ENCODE assay signal across 2 cellular contexts in the genomic region with DNA sequence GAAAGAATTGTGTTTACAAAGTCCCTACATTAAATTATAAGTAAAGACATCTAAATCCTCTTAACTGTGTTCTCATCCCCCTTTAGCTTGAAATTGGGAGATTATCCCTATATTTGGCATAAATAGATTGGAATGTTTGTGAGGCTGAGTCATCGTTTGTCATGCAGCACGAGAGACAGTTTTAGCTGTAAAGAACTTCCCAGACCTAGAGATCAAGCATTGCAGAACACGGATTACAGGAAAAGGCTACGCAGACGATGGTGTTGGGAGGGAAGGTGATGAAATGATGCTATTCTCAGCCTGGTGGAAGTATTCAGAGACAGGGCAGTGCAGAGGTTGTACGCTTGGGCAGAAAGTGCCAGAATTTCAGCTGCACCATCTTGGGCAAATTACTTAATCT.
TF ChIP-seq lines count a peak whose summit lies in the region.

No MANE protein-coding gene starts in this region.

TF ChIP-seq in IMR-90, 13 proteins besides CTCF, POLR2A, EP300 and RAD21 (continued from another document):
- TF ChIP-seq CHD1 (IDR thresholded peaks at IDR 0.05; ENCODE audit: low read depth, low read length) (no peak), SMC3 (IDR thresholded peaks at IDR 0.05; ENCODE audit: low read depth, low read length) (no peak), BHLHE40 (IDR thresholded peaks at IDR 0.05; ENCODE audit: low read depth, low read length) (peak; percentile 92), RFX5 (IDR thresholded peaks at IDR 0.05; ENCODE audit: low read depth, low read length) (no peak), FOS (IDR thresholded peaks at IDR 0.05; ENCODE audit: low read depth, low read length) (peak; percentile 68), MAFK (IDR thresholded peaks at IDR 0.05; ENCODE audit: low read depth, low read length) (peak; percentile 18; the same call in 1 of the 2 replicates), CEBPB (IDR thresholded peaks at IDR 0.05; ENCODE audit: low read depth, low read length) (peak; percentile 89), MXI1 (IDR thresholded peaks at IDR 0.05; ENCODE audit: borderline replicate concordance, low read depth, low read length) (no peak), RCOR1 (IDR thresholded peaks at IDR 0.05; ENCODE audit: insufficient replicate concordance, low read length) (no peak), NFE2L2 (IDR thresholded peaks at IDR 0.05; ENCODE audit: low read depth, low read length) (peak; percentile 35; the same call in 1 of the 2 replicates)
- TF ChIP-seq, protein P1, sequence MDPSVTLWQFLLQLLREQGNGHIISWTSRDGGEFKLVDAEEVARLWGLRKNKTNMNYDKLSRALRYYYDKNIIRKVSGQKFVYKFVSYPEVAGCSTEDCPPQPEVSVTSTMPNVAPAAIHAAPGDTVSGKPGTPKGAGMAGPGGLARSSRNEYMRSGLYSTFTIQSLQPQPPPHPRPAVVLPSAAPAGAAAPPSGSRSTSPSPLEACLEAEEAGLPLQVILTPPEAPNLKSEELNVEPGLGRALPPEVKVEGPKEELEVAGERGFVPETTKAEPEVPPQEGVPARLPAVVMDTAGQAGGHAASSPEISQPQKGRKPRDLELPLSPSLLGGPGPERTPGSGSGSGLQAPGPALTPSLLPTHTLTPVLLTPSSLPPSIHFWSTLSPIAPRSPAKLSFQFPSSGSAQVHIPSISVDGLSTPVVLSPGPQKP (IDR thresholded peaks at IDR 0.05; ENCODE audit: borderline replicate concordance, low read depth, low read length): no peak
- TF ChIP-seq, protein P2, sequence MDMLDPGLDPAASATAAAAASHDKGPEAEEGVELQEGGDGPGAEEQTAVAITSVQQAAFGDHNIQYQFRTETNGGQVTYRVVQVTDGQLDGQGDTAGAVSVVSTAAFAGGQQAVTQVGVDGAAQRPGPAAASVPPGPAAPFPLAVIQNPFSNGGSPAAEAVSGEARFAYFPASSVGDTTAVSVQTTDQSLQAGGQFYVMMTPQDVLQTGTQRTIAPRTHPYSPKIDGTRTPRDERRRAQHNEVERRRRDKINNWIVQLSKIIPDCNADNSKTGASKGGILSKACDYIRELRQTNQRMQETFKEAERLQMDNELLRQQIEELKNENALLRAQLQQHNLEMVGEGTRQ (IDR thresholded peaks at IDR 0.05; ENCODE audit: low read depth, low read length): no peak

TF ChIP-seq in HepG2, 621 proteins besides CTCF, POLR2A, EP300 and RAD21:
- TF ChIP-seq FOSL2 (CRISPR knock-in tag; IDR thresholded peaks at IDR 0.05): peak; percentile 84
- TF ChIP-seq NFYC (CRISPR knock-in tag; IDR thresholded peaks at IDR 0.05): no peak
- TF ChIP-seq MAFF (IDR thresholded peaks at IDR 0.05; ENCODE audit: low read depth, low read length): 0 out of 2 replicates have a peak, but pooled peaks have one; percentile 19
- TF ChIP-seq DBP (CRISPR knock-in tag; IDR thresholded peaks at IDR 0.05; ENCODE audit: not compliant biosample characterization): no peak
- TF ChIP-seq, protein P3, sequence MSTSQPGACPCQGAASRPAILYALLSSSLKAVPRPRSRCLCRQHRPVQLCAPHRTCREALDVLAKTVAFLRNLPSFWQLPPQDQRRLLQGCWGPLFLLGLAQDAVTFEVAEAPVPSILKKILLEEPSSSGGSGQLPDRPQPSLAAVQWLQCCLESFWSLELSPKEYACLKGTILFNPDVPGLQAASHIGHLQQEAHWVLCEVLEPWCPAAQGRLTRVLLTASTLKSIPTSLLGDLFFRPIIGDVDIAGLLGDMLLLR (CRISPR knock-in tag; IDR thresholded peaks at IDR 0.05): no peak
- TF ChIP-seq ZNF543 (CRISPR knock-in tag; IDR thresholded peaks at IDR 0.05): no peak
- 0 out of 2 replicates have a peak, but pooled peaks have one; percentile 29 for TF ChIP-seq BHLHE40 (IDR thresholded peaks at IDR 0.05; ENCODE audit: low read length)
- TF ChIP-seq ZBTB38 (CRISPR knock-in tag; IDR thresholded peaks at IDR 0.05): no peak
- TF ChIP-seq, protein P4, sequence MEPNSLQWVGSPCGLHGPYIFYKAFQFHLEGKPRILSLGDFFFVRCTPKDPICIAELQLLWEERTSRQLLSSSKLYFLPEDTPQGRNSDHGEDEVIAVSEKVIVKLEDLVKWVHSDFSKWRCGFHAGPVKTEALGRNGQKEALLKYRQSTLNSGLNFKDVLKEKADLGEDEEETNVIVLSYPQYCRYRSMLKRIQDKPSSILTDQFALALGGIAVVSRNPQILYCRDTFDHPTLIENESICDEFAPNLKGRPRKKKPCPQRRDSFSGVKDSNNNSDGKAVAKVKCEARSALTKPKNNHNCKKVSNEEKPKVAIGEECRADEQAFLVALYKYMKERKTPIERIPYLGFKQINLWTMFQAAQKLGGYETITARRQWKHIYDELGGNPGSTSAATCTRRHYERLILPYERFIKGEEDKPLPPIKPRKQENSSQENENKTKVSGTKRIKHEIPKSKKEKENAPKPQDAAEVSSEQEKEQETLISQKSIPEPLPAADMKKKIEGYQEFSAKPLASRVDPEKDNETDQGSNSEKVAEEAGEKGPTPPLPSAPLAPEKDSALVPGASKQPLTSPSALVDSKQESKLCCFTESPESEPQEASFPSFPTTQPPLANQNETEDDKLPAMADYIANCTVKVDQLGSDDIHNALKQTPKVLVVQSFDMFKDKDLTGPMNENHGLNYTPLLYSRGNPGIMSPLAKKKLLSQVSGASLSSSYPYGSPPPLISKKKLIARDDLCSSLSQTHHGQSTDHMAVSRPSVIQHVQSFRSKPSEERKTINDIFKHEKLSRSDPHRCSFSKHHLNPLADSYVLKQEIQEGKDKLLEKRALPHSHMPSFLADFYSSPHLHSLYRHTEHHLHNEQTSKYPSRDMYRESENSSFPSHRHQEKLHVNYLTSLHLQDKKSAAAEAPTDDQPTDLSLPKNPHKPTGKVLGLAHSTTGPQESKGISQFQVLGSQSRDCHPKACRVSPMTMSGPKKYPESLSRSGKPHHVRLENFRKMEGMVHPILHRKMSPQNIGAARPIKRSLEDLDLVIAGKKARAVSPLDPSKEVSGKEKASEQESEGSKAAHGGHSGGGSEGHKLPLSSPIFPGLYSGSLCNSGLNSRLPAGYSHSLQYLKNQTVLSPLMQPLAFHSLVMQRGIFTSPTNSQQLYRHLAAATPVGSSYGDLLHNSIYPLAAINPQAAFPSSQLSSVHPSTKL (CRISPR knock-in tag; IDR thresholded peaks at IDR 0.05): 0 out of 2 replicates have a peak, but pooled peaks have one; percentile 13
- TF ChIP-seq MAFK (conservative IDR thresholded peaks at IDR 0.05 in 1 of 2, IDR thresholded peaks at IDR 0.05 in 1 of 2; ENCODE audit: low read length in 2 of 2): 0 out of 4 replicates have a peak, but pooled peaks of 1 of the 2 experiments have one; percentile 16
